ENCODE assay signal across 23 cellular contexts in genomic region chr12:117145597-117146154, GRCh38. TPM values are rescaled to one million over a fixed set of nuclear protein-coding genes. Genes with fewer than 3 reads are reported as not detected.
DNase-seq lines count a peak whose midpoint lies in the region; ATAC-seq and TF ChIP-seq lines count a peak whose summit lies in the region.
"Had no signal": no experiment of that assay in that cellular context is flagged by ENCODE, and none has a peak within 500 bp of the region (broad histone marks: within the 10 kb centered on the region; RNA-seq: fewer than 3 reads in every experiment).

No MANE protein-coding gene starts in this region.

- intact Hi-C loops in activated CD8-positive, alpha-beta T cell treated with anti-CD3 and anti-CD28 coated beads for 36 hours (cut with micrococcal nuclease), result loop anchor here (10.0 kb wide), 1 partner anchor 441 kb away; no protein-coding TSS in a partner anchor
- intact Hi-C loops in heart left ventricle (cut with DNase I), result no loop called here

- 88 to 90% (median 89%) methylated on average over 13 of the region's 13 CpGs for WGBS in heart left ventricle, 4 donors

- no peak for TF ChIP-seq CTCF in activated CD8-positive, alpha-beta T cell treated with anti-CD3 and anti-CD28 coated beads for 36 hours (IDR thresholded peaks at IDR 0.05)
- TF ChIP-seq CTCF in VCaP (conservative IDR thresholded peaks at IDR 0.05), result no peak
- no peak for TF ChIP-seq CTCF in nephron progenitor cell (IDR thresholded peaks at IDR 0.05)
- TF ChIP-seq CTCF in type B pancreatic cell (conservative IDR thresholded peaks at IDR 0.05), result no peak
- TF ChIP-seq CTCF in heart left ventricle (IDR thresholded peaks at IDR 0.05), result no peak

- peaks cover 0 to 12% (median 4%) of the 10 kb centered on the region in 12 donors for H3K4me1 ChIP-seq in heart left ventricle

- DNase-seq in activated CD8-positive, alpha-beta T cell treated with anti-CD3 and anti-CD28 coated beads for 36 hours, result no peak
- DNase-seq in activated CD8-positive, alpha-beta T cell treated with anti-CD3 and anti-CD28 coated beads, Interleukin-2, amount 10 ng/mL, durations not matched to agents 7 days and 5 days, result no peak
- no peak for DNase-seq in nephron progenitor cell
- no peak for DNase-seq in type B pancreatic cell (ENCODE audit: extremely low spot score, unreplicated experiment)
- no peak for DNase-seq in AML-193 (lab: John Stamatoyannopoulos, UW)
- DNase-seq in heart left ventricle, result no peak
- DNase-seq: CD4-positive, alpha-beta memory T cell; COR-L47; DMS53; HFFc6; Kasumi-1; NCI-H1092 treated with DMSO at 0.1 percent for 48 hours; NCI-H1436 treated with DMSO at 0.1 percent for 48 hours; NCI-H187 treated with DMSO at 0.1 percent for 48 hours; NCI-H2171 treated with DMSO at 0.1 percent for 48 hours; NCI-H345; NCI-H510A treated with DMSO at 0.1 percent for 48 hours had no signal

- no peaks in the 10 kb centered on the region for H3K27me3 Mint-ChIP-seq in activated CD8-positive, alpha-beta T cell treated with anti-CD3 and anti-CD28 coated beads for 36 hours
- no peaks in the 10 kb centered on the region for H3K27me3 Mint-ChIP-seq in activated CD8-positive, alpha-beta T cell treated with anti-CD3 and anti-CD28 coated beads, Interleukin-2, amount 10 ng/mL, durations not matched to agents 7 days and 5 days (ENCODE audit: low read depth)
- H3K27me3 Mint-ChIP-seq in nephron progenitor cell (ENCODE audit: low read depth, poor library complexity) (no peaks in the 10 kb centered on the region), type B pancreatic cell (no peaks in the 10 kb centered on the region)
- H3K27me3 Mint-ChIP-seq: CD4-positive, alpha-beta memory T cell had no signal

- H3K4me1 Mint-ChIP-seq in activated CD8-positive, alpha-beta T cell treated with anti-CD3 and anti-CD28 coated beads for 36 hours (ENCODE audit: low read depth), result peaks cover 31% of the 10 kb centered on the region
- H3K4me1 Mint-ChIP-seq in activated CD8-positive, alpha-beta T cell treated with anti-CD3 and anti-CD28 coated beads, Interleukin-2, amount 10 ng/mL, durations not matched to agents 7 days and 5 days (ENCODE audit: low read depth), result peaks cover 28% of the 10 kb centered on the region
- peaks cover 36% of the 10 kb centered on the region for H3K4me1 Mint-ChIP-seq in nephron progenitor cell
- peaks cover 26% of the 10 kb centered on the region for H3K4me1 Mint-ChIP-seq in type B pancreatic cell (ENCODE audit: unreplicated experiment)

- no peaks in the 10 kb centered on the region for H3K27me3 ChIP-seq in heart left ventricle
- H3K27me3 ChIP-seq: BLaER1 treated with 17β-estradiol and CSF1 and Interleukin-3, amounts not matched to agents 10 nM and 100 nM had no signal

- no peak overlapping the region for H3K4me3 Mint-ChIP-seq in activated CD8-positive, alpha-beta T cell treated with anti-CD3 and anti-CD28 coated beads for 36 hours
- H3K4me3 Mint-ChIP-seq in activated CD8-positive, alpha-beta T cell treated with anti-CD3 and anti-CD28 coated beads, Interleukin-2, amount 10 ng/mL, durations not matched to agents 7 days and 5 days, result no peak overlapping the region
- H3K4me3 Mint-ChIP-seq in nephron progenitor cell (no peak overlapping the region), type B pancreatic cell (peak overlapping the region; percentile 21)
- H3K4me3 Mint-ChIP-seq: CD4-positive, alpha-beta memory T cell; GM23338; HFFc6 had no signal

- H3K9me3 ChIP-seq in heart left ventricle, result no peaks in the 10 kb centered on the region
- H3K9me3 ChIP-seq: BLaER1 treated with 17β-estradiol and CSF1 and Interleukin-3, amounts not matched to agents 10 nM and 100 nM; HAP-1 had no signal

- TF ChIP-seq POLR2A in heart left ventricle (IDR thresholded peaks at IDR 0.05), result no peak

- no peaks in the 10 kb centered on the region for H3K9me3 Mint-ChIP-seq in activated CD8-positive, alpha-beta T cell treated with anti-CD3 and anti-CD28 coated beads for 36 hours
- no peaks in the 10 kb centered on the region for H3K9me3 Mint-ChIP-seq in activated CD8-positive, alpha-beta T cell treated with anti-CD3 and anti-CD28 coated beads, Interleukin-2, amount 10 ng/mL, durations not matched to agents 7 days and 5 days (ENCODE audit: insufficient read depth)
- H3K9me3 Mint-ChIP-seq in nephron progenitor cell (no peaks in the 10 kb centered on the region), type B pancreatic cell (no peaks in the 10 kb centered on the region)
- H3K9me3 Mint-ChIP-seq: CD4-positive, alpha-beta memory T cell; GM23338; HFFc6 had no signal

- H3K36me3 Mint-ChIP-seq in activated CD8-positive, alpha-beta T cell treated with anti-CD3 and anti-CD28 coated beads for 36 hours (ENCODE audit: low read depth), result peaks cover 39% of the 10 kb centered on the region
- peaks cover 38% of the 10 kb centered on the region for H3K36me3 Mint-ChIP-seq in activated CD8-positive, alpha-beta T cell treated with anti-CD3 and anti-CD28 coated beads, Interleukin-2, amount 10 ng/mL, durations not matched to agents 7 days and 5 days (ENCODE audit: low read depth)
- H3K36me3 Mint-ChIP-seq in nephron progenitor cell (ENCODE audit: low read depth), result peaks cover 60% of the 10 kb centered on the region
- peaks cover 22% of the 10 kb centered on the region for H3K36me3 Mint-ChIP-seq in type B pancreatic cell

- H3K36me3 ChIP-seq in heart left ventricle, result peaks cover 0 to 80% (median 53%) of the 10 kb centered on the region in 9 donors

- peak overlapping the region; percentile 21 for H3K27ac Mint-ChIP-seq in activated CD8-positive, alpha-beta T cell treated with anti-CD3 and anti-CD28 coated beads for 36 hours
- no peak overlapping the region for H3K27ac Mint-ChIP-seq in activated CD8-positive, alpha-beta T cell treated with anti-CD3 and anti-CD28 coated beads, Interleukin-2, amount 10 ng/mL, durations not matched to agents 7 days and 5 days
- H3K27ac Mint-ChIP-seq in nephron progenitor cell, result peak overlapping the region; percentile 71
- peak overlapping the region; percentile 74 for H3K27ac Mint-ChIP-seq in type B pancreatic cell
- H3K27ac Mint-ChIP-seq: GM23338, HFFc6 had no signal

- CTCF ChIA-PET in activated CD8-positive, alpha-beta T cell treated with anti-CD3 and anti-CD28 coated beads for 36 hours (lab: Charles Lee), result interaction anchor here (1.0 kb wide), 1 partner anchor 436 kb away, joined by 3 read pairs; no protein-coding TSS in a partner anchor
- CTCF ChIA-PET in activated CD8-positive, alpha-beta T cell treated with anti-CD3 and anti-CD28 coated beads, Interleukin-2, amount 10 ng/mL, durations not matched to agents 7 days and 5 days (lab: Charles Lee), result no interaction called here

- POLR2A ChIA-PET in activated CD8-positive, alpha-beta T cell treated with anti-CD3 and anti-CD28 coated beads for 36 hours (lab: Charles Lee), result no interaction called here
- POLR2A ChIA-PET in activated CD8-positive, alpha-beta T cell treated with anti-CD3 and anti-CD28 coated beads, Interleukin-2, amount 10 ng/mL, durations not matched to agents 7 days and 5 days (lab: Charles Lee), result no interaction called here

- no peak overlapping the region for H3K4me3 ChIP-seq in heart left ventricle
- H3K4me3 ChIP-seq: BLaER1 treated with 17β-estradiol and CSF1 and Interleukin-3, amounts not matched to agents 10 nM and 100 nM; GM23338; HAP-1 had no signal

- H3K27ac ChIP-seq in VCaP (peak overlapping the region; percentile 5; the same call in 1 of the 2 replicates), heart left ventricle (no peak overlapping the region)
- H3K27ac ChIP-seq: BLaER1 treated with 17β-estradiol and CSF1 and Interleukin-3, amounts not matched to agents 10 nM and 100 nM had no signal

- no peak for ATAC-seq in activated CD8-positive, alpha-beta T cell treated with anti-CD3 and anti-CD28 coated beads for 36 hours
- no peak for ATAC-seq in activated CD8-positive, alpha-beta T cell treated with anti-CD3 and anti-CD28 coated beads, Interleukin-2, amount 10 ng/mL, durations not matched to agents 7 days and 5 days
- no peak for ATAC-seq in heart left ventricle
- ATAC-seq: GM23338, HepG2 had no signal

RNA-seq across cellular contexts. Expression of gene FBXO21, which starts 44.6 kb away (rescaled TPM):
- total RNA-seq in activated CD8-positive, alpha-beta T cell treated with anti-CD3 and anti-CD28 coated beads for 36 hours, result 10 to 100 TPM; 21.5 to 26.0 TPM
- 10 to 100 TPM; 26.3 to 29.6 TPM for total RNA-seq in activated CD8-positive, alpha-beta T cell treated with anti-CD3 and anti-CD28 coated beads, Interleukin-2, amount 10 ng/mL, durations not matched to agents 7 days and 5 days
- total RNA-seq in type B pancreatic cell (ENCODE audit: low replicate concordance) (53.3 and 64.0 TPM in 2 replicates), heart left ventricle (10 to 100 TPM; 32.6 to 82.4 (median 51.3) TPM)
- 10 to 100 TPM; 10.9 to 23.9 TPM for polyA plus RNA-seq in heart left ventricle

RNA-seq across cellular contexts. Expression of gene TESC, which starts 46.5 kb away (rescaled TPM):
- 10 to 100 TPM; 41.7 to 46.8 TPM for total RNA-seq in activated CD8-positive, alpha-beta T cell treated with anti-CD3 and anti-CD28 coated beads for 36 hours
- total RNA-seq in activated CD8-positive, alpha-beta T cell treated with anti-CD3 and anti-CD28 coated beads, Interleukin-2, amount 10 ng/mL, durations not matched to agents 7 days and 5 days, result 100 to 1,000 TPM; 103 to 106 TPM
- 7.2 and 7.4 TPM in 2 replicates for total RNA-seq in type B pancreatic cell (ENCODE audit: low replicate concordance)
- 10 to 100 TPM; 25.2 to 94.1 (median 72.2) TPM for total RNA-seq in heart left ventricle
- polyA plus RNA-seq in heart left ventricle, result 10 to 100 TPM; 40.5 to 88.8 TPM
- total RNA-seq: HFFc6, M059J had no signal
